ENCODE assay signal across 8 cellular contexts in the genomic region with DNA sequence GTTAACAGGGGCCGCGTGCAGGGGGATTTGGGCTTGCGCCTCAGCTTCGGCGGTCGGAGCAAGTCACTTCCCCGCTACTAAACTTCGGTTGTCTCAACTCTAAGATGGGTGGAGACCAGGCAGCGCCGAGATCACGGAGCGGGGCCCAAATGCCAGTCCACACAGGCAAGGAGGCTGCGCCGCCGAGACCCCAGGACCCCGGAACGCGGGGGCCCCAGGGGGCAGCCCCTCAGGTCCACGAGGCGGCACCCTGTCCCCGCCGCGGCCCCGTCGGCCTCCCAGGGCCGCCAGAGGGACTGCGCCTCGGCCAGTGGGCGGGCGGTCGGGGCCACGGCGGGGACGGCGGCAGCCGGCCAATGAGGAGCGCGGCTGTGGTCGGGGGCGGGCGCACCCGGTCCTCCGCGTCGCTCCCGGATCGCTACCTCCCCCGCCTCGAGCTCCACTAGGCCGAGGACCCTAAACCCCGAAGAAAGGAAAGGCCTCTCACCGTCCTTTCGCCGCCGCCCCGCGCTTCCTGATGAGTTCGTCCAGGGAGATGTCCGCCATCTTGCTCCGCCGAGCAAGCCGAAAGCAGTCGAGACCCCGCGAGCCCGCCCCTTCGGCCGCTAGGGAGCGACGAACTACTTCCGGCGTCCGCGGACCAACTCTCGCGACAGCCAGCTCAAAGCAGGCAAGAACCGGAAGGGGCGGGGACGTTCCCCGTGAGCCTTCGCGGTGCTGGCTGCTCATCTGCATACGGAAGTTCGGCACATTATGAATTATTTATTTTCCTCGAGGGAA. TPM values are rescaled to one million over a fixed set of nuclear protein-coding genes. Genes with fewer than 3 reads are reported as not detected.
DNase-seq lines count a peak whose midpoint lies in the region; ATAC-seq and TF ChIP-seq lines count a peak whose summit lies in the region.

A gene with protein sequence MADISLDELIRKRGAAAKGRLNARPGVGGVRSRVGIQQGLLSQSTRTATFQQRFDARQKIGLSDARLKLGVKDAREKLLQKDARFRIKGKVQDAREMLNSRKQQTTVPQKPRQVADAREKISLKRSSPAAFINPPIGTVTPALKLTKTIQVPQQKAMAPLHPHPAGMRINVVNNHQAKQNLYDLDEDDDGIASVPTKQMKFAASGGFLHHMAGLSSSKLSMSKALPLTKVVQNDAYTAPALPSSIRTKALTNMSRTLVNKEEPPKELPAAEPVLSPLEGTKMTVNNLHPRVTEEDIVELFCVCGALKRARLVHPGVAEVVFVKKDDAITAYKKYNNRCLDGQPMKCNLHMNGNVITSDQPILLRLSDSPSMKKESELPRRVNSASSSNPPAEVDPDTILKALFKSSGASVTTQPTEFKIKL (minus strand): TSS at position 572 of the 780 bp plus-strand sequence. CDS start 26 bp downstream, at position 546.

- peak within 1 kb of the TSS; percentile 100 for H3K27ac Mint-ChIP-seq in HFFc6
- peak within 1 kb of the TSS; percentile 100 for H3K27ac Mint-ChIP-seq in activated naive CD4-positive, alpha-beta T cell treated with anti-CD3 and anti-CD28 coated beads for 36 hours

- no peaks in the 10 kb centered on the region for H3K27me3 ChIP-seq in gastroesophageal sphincter

- peaks cover 10% of the 10 kb centered on the region for H3K9me3 Mint-ChIP-seq in HFFc6
- no peaks in the 10 kb centered on the region for H3K9me3 Mint-ChIP-seq in activated naive CD4-positive, alpha-beta T cell treated with anti-CD3 and anti-CD28 coated beads for 36 hours

- H3K27me3 Mint-ChIP-seq in HFFc6 (ENCODE audit: insufficient read depth): peaks cover 25% of the 10 kb centered on the region
- H3K27me3 Mint-ChIP-seq in activated naive CD4-positive, alpha-beta T cell treated with anti-CD3 and anti-CD28 coated beads for 36 hours (ENCODE audit: low read depth): no peaks in the 10 kb centered on the region

- H3K4me3 Mint-ChIP-seq in HFFc6: peak within 1 kb of the TSS; percentile 97
- peak within 1 kb of the TSS; percentile 91 for H3K4me3 Mint-ChIP-seq in activated naive CD4-positive, alpha-beta T cell treated with anti-CD3 and anti-CD28 coated beads for 36 hours

- TF ChIP-seq CTCF in HFFc6 (IDR thresholded peaks at IDR 0.05) (peak; percentile 70), gastroesophageal sphincter (IDR thresholded peaks at IDR 0.05) (peak in 3 of 4 experiments; percentile 12 to 52 (median 33))

- TF ChIP-seq POLR2A in gastroesophageal sphincter (IDR thresholded peaks at IDR 0.05): peak; percentile 78 to 86

- H3K36me3 Mint-ChIP-seq in HFFc6 (ENCODE audit: low read depth): peaks cover 17% of the 10 kb centered on the region
- H3K36me3 Mint-ChIP-seq in activated naive CD4-positive, alpha-beta T cell treated with anti-CD3 and anti-CD28 coated beads for 36 hours (ENCODE audit: low read depth): peaks cover 23% of the 10 kb centered on the region

- CTCF ChIA-PET in activated naive CD4-positive, alpha-beta T cell treated with anti-CD3 and anti-CD28 coated beads for 36 hours (lab: Charles Lee): interaction anchor here (0.6 kb wide), 1 partner anchor 32 kb away, joined by 4 read pairs; no protein-coding TSS in a partner anchor

- H3K4me3 ChIP-seq in GM08714 (ENCODE audit: low read length) (peak within 1 kb of the TSS; percentile 89), gastroesophageal sphincter (peak within 1 kb of the TSS; percentile 55 to 72)

- peak; percentile 88 for ATAC-seq in gastroesophageal sphincter

- DNase-seq in HFFc6 (peak; percentile 98), NAMALWA (ENCODE audit: low spot score) (peak; percentile 98), SK-N-DZ (ENCODE audit: low spot score) (peak; percentile 98), non-pigmented ciliary epithelial cell (ENCODE audit: low read depth) (peak; percentile 90), superior temporal gyrus (ENCODE audit: extremely low spot score) (peak; percentile 99)
- DNase-seq in activated naive CD4-positive, alpha-beta T cell treated with anti-CD3 and anti-CD28 coated beads for 36 hours: peak; percentile 99

- 0% methylated on average over 10 to 21 of the region's 85 CpGs for WGBS in gastroesophageal sphincter (ENCODE audit: low coverage in 1 of 2), 2 donors

- peaks cover 0 to 15% of the 10 kb centered on the region in 2 donors for H3K36me3 ChIP-seq in gastroesophageal sphincter

- intact Hi-C loops in activated naive CD4-positive, alpha-beta T cell treated with anti-CD3 and anti-CD28 coated beads for 36 hours (cut with micrococcal nuclease): loop anchor here (1.0 to 2.0 kb wide), 6 partner anchors 32 to 572 kb away; a partner anchor contains a TSS

- peaks cover 0 to 71% (median 33%) of the 10 kb centered on the region in 3 donors for H3K4me1 ChIP-seq in gastroesophageal sphincter

- H3K4me1 Mint-ChIP-seq in HFFc6 (ENCODE audit: low read depth): peaks cover 58% of the 10 kb centered on the region
- peaks cover 50% of the 10 kb centered on the region for H3K4me1 Mint-ChIP-seq in activated naive CD4-positive, alpha-beta T cell treated with anti-CD3 and anti-CD28 coated beads for 36 hours (ENCODE audit: low read depth)

- TF ChIP-seq EP300 in gastroesophageal sphincter (IDR thresholded peaks at IDR 0.05): no peak

- no peaks in the 10 kb centered on the region for H3K9me3 ChIP-seq in gastroesophageal sphincter

- peak within 1 kb of the TSS; percentile 87 to 96 (median 94) for H3K27ac ChIP-seq in gastroesophageal sphincter

RNA-seq across cellular contexts. Expression of the gene that starts here (rescaled TPM):
- total RNA-seq in HFFc6 (2021; fragmentation: NEBNext Ultra II Directional; extraction: Animal tissue kit (Norgen Biotek cat#: 25700)): 10 to 100 TPM; 54.2 to 63.7 (median 58.1) TPM
- 55.6 and 60.6 TPM in 2 replicates for polyA plus RNA-seq in SK-N-DZ (2014; cell fraction: cytosol; rRNA removed)
- polyA plus RNA-seq in SK-N-DZ (2014; cell fraction: nucleus; rRNA removed): 39.9 and 52.2 TPM in 2 replicates
- total RNA-seq in activated naive CD4-positive, alpha-beta T cell treated with anti-CD3 and anti-CD28 coated beads for 36 hours: 10 to 100 TPM; 83.7 to 93.8 TPM
- total RNA-seq in gastroesophageal sphincter: 10 to 100 TPM; 30.6 to 50.7 (median 37.2) TPM

Comparison
In these comparisons a context has a peak if more than half of its experiments do, and no peak if none do; other contexts are left out.
1. Peak in every context shown above with its lines: DNase-seq, ATAC-seq, H3K4me3 ChIP-seq and H3K27ac ChIP-seq.